ENCODE assay signal across 1 cellular context in genomic region chr10:75400163-75400768, GRCh38.
TF ChIP-seq lines count a peak whose summit lies in the region.

No MANE protein-coding gene starts in this region.

TF ChIP-seq in HepG2, 621 proteins besides CTCF, POLR2A, EP300 and RAD21 (continued from another document):
- TF ChIP-seq ZSCAN29 (CRISPR knock-in tag; conservative IDR thresholded peaks at IDR 0.05) (no peak), POLR2AphosphoS5 (IDR thresholded peaks at IDR 0.05; ENCODE audit: low read depth, low read length) (no peak), PHF8 (CRISPR knock-in tag; IDR thresholded peaks at IDR 0.05) (peak; percentile 27; the same call in 1 of the 2 replicates), RBFOX2 (IDR thresholded peaks at IDR 0.05; ENCODE audit: low read depth, low read length) (peak; percentile 76), MAZ (IDR thresholded peaks at IDR 0.05; ENCODE audit: borderline replicate concordance, low read depth, low read length) (no peak), MAZ (CRISPR knock-in tag; IDR thresholded peaks at IDR 0.05; ENCODE audit: low read depth) (no peak), HNRNPLL (IDR thresholded peaks at IDR 0.05; ENCODE audit: low read depth, low read length, poor library complexity, severe bottlenecking) (peak; percentile 96), HNRNPL (IDR thresholded peaks at IDR 0.05; ENCODE audit: low read depth, low read length) (peak; percentile 13; the same call in 1 of the 2 replicates), ZNF576 (CRISPR knock-in tag; IDR thresholded peaks at IDR 0.05) (no peak), AFF4 (CRISPR knock-in tag; IDR thresholded peaks at IDR 0.05) (peak; percentile 53; the same call in 1 of the 2 replicates), ZEB1 (IDR thresholded peaks at IDR 0.05; ENCODE audit: insufficient replicate concordance, low read depth) (peak; percentile 20), ZNF33B (CRISPR knock-in tag; IDR thresholded peaks at IDR 0.05) (no peak), NAIF1 (CRISPR knock-in tag; IDR thresholded peaks at IDR 0.05; ENCODE audit: borderline replicate concordance) (0 out of 2 replicates have a peak, but pooled peaks have one; percentile 46), PATZ1 (CRISPR knock-in tag; IDR thresholded peaks at IDR 0.05) (peak; percentile 1; the same call in 1 of the 2 replicates), TBL1XR1 (IDR thresholded peaks at IDR 0.05; ENCODE audit: borderline replicate concordance, low read length, partially characterized antibody) (no peak), KAT7 (CRISPR knock-in tag; IDR thresholded peaks at IDR 0.05; ENCODE audit: borderline replicate concordance) (0 out of 2 replicates have a peak, but pooled peaks have one; percentile 2), MAX (IDR thresholded peaks at IDR 0.05) (0 out of 2 replicates have a peak, but pooled peaks have one; percentile 13), ZNF121 (CRISPR knock-in tag; IDR thresholded peaks at IDR 0.05) (0 out of 2 replicates have a peak, but pooled peaks have one; percentile 8), ZNF292 (CRISPR knock-in tag; IDR thresholded peaks at IDR 0.05; ENCODE audit: borderline replicate concordance, low read depth) (no peak), AGO2 (optimal IDR thresholded peaks at IDR 0.05; ENCODE audit: low read depth, low read length) (peak; percentile 82), MYPOP (CRISPR knock-in tag; IDR thresholded peaks at IDR 0.05) (peak; percentile 20), ZNF446 (CRISPR knock-in tag; IDR thresholded peaks at IDR 0.05) (peak; percentile 22; the same call in 1 of the 2 replicates), SRSF1 (optimal IDR thresholded peaks at IDR 0.05; ENCODE audit: low read depth, low read length) (peak; percentile 60)
- TF ChIP-seq, protein P1, sequence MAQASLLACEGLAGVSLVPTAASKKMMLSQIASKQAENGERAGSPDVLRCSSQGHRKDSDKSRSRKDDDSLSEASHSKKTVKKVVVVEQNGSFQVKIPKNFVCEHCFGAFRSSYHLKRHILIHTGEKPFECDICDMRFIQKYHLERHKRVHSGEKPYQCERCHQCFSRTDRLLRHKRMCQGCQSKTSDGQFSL (CRISPR knock-in tag; IDR thresholded peaks at IDR 0.05), result 0 out of 2 replicates have a peak, but pooled peaks have one; percentile 47
- TF ChIP-seq, protein P2, sequence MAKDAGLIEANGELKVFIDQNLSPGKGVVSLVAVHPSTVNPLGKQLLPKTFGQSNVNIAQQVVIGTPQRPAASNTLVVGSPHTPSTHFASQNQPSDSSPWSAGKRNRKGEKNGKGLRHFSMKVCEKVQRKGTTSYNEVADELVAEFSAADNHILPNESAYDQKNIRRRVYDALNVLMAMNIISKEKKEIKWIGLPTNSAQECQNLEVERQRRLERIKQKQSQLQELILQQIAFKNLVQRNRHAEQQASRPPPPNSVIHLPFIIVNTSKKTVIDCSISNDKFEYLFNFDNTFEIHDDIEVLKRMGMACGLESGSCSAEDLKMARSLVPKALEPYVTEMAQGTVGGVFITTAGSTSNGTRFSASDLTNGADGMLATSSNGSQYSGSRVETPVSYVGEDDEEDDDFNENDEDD (CRISPR knock-in tag; IDR thresholded peaks at IDR 0.05; ENCODE audit: borderline replicate concordance), result no peak
